In the genomic region with DNA sequence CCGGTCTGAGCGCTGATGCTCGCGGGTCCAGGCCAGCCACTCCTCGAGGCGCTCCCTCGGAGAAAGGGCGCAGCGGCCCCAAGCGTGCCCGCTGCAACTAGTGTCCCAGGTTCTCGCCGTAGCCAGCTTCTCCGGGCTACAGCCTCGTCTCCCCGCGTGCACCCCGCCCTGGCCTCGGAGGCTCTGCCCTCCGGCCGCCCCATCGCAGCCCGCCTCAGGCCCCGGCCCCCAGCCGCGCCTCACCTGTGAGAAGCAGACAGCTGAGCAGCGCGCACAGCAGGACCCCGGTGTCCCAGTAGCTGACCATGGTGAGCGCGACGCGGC, we compare ENCODE assay signal across 9 cellular contexts. TPM values are rescaled to one million over a fixed set of nuclear protein-coding genes. Genes with fewer than 3 reads are reported as not detected.
DNase-seq lines count a peak whose midpoint lies in the region; ATAC-seq, FAIRE-seq and TF ChIP-seq lines count a peak whose summit lies in the region.
"Had no signal": no experiment of that assay in that cellular context is flagged by ENCODE, and none has a peak within 500 bp of the region (broad histone marks: within the 10 kb centered on the region; RNA-seq: fewer than 3 reads in every experiment).

No MANE protein-coding gene starts in this region.

- peaks cover 49% of the 10 kb centered on the region for H3K27me3 Mint-ChIP-seq in activated CD4-positive, alpha-beta memory T cell treated with anti-CD3 and anti-CD28 coated beads for 36 hours

- no peaks in the 10 kb centered on the region for H3K36me3 ChIP-seq in stomach
- H3K36me3 ChIP-seq in Karpas-422 (ENCODE audit: insufficient read depth, low read length) = no peaks in the 10 kb centered on the region

- TF ChIP-seq CTCF in stomach (IDR thresholded peaks at IDR 0.05) = no peak

- H3K4me3 Mint-ChIP-seq in activated CD4-positive, alpha-beta memory T cell treated with anti-CD3 and anti-CD28 coated beads for 36 hours = peak overlapping the region; percentile 70

- no peaks in the 10 kb centered on the region for H3K79me2 ChIP-seq in Karpas-422 (ENCODE audit: low read length)

- H3K4me2 ChIP-seq in Karpas-422 (ENCODE audit: low read depth, low read length, poor library complexity, severe bottlenecking) = no peak overlapping the region

- H2AFZ ChIP-seq in Karpas-422 (ENCODE audit: low read length) = no peak overlapping the region

- 0 to 3% (median 2%) methylated on average over 7 to 33 of the region's 33 CpGs; no CpG with 5 or more reads in 1 of the 5 donors for whole genome bisulfite sequencing in stomach, 5 donors

- CTCF ChIA-PET in activated CD4-positive, alpha-beta memory T cell treated with anti-CD3 and anti-CD28 coated beads for 36 hours (lab: Charles Lee) = no interaction called here

- H3K27ac ChIP-seq in stomach (peak overlapping the region; percentile 44 to 70 (median 63)), Karpas-422 (ENCODE audit: low read length) (no peak overlapping the region)
- H3K27ac ChIP-seq: VCaP had no signal

- ATAC-seq in HG02852 (IDR thresholded peaks at IDR 0.05; ENCODE audit: unreplicated experiment) = no peak

- H3K9me3 Mint-ChIP-seq in activated CD4-positive, alpha-beta memory T cell treated with anti-CD3 and anti-CD28 coated beads for 36 hours = no peaks in the 10 kb centered on the region

- H3K36me3 Mint-ChIP-seq in activated CD4-positive, alpha-beta memory T cell treated with anti-CD3 and anti-CD28 coated beads for 36 hours = peaks cover 3% of the 10 kb centered on the region

- no peak for FAIRE-seq in urothelium cell line (lab: Jason Lieb, UNC)

- no peak overlapping the region for H3K9ac ChIP-seq in Karpas-422 (ENCODE audit: low read length)

- H3K4me3 ChIP-seq in iPS-18c (ENCODE audit: insufficient read depth, low read depth, low read length) (peak overlapping the region; percentile 81), stomach (peak overlapping the region; percentile 43 to 57 (median 47)), Karpas-422 (ENCODE audit: low read length) (no peak overlapping the region)

- no peak for TF ChIP-seq EP300 in stomach (IDR thresholded peaks at IDR 0.05)

- no peaks in the 10 kb centered on the region for H3K9me2 ChIP-seq in Karpas-422 (replicated peaks; ENCODE audit: insufficient read depth, low read length)

- H3K4me1 ChIP-seq in stomach (peaks cover 18 to 28% (median 22%) of the 10 kb centered on the region in 4 donors), Karpas-422 (ENCODE audit: low read length) (no peaks in the 10 kb centered on the region)

- H3K27me3 ChIP-seq in stomach (peaks cover 18 to 94% (median 69%) of the 10 kb centered on the region in 3 donors), Karpas-422 (ENCODE audit: low read length) (no peaks in the 10 kb centered on the region)

- H4K20me1 ChIP-seq in Karpas-422 (ENCODE audit: insufficient read depth, low read depth, low read length) = no peaks in the 10 kb centered on the region

- TF ChIP-seq POLR2A in stomach (IDR thresholded peaks at IDR 0.05) = no peak

- peaks cover 10% of the 10 kb centered on the region for H3K4me1 Mint-ChIP-seq in activated CD4-positive, alpha-beta memory T cell treated with anti-CD3 and anti-CD28 coated beads for 36 hours (ENCODE audit: low read depth)

- intact Hi-C loops in activated CD4-positive, alpha-beta memory T cell treated with anti-CD3 and anti-CD28 coated beads for 36 hours (cut with micrococcal nuclease) = loop anchor here (5.0 kb wide), 1 partner anchor 48 kb away; no protein-coding TSS in a partner anchor
- intact Hi-C loops in stomach (cut with DNase I; ENCODE audit: low total_unique reads) = no loop called here

- DNase-seq in activated CD4-positive, alpha-beta T cell treated with anti-CD3 and anti-CD28 coated beads for 48 hours = peak; percentile 19
- no peak for DNase-seq in activated CD4-positive, alpha-beta T cell treated with anti-CD3 and anti-CD28 coated beads for 1 hour
- DNase-seq in activated CD4-positive, alpha-beta memory T cell treated with anti-CD3 and anti-CD28 coated beads for 36 hours = no peak
- DNase-seq in stomach (no peak), Karpas-422 (no peak), urothelium cell line (ENCODE audit: low spot score) (no peak)

- POLR2A ChIA-PET in activated CD4-positive, alpha-beta memory T cell treated with anti-CD3 and anti-CD28 coated beads for 36 hours (lab: Charles Lee) = no interaction called here

- H3K9me3 ChIP-seq in iPS-18c (ENCODE audit: control insufficient read depth, insufficient read depth, low read length) (no peaks in the 10 kb centered on the region), stomach (no peaks in the 10 kb centered on the region), Karpas-422 (ENCODE audit: low read length) (no peaks in the 10 kb centered on the region)

- H3K27ac Mint-ChIP-seq in activated CD4-positive, alpha-beta memory T cell treated with anti-CD3 and anti-CD28 coated beads for 36 hours = no peak overlapping the region

RNA-seq across cellular contexts. Expression of a gene that starts 0.4 kb away (rescaled TPM):
- 10 to 100 TPM; 17.2 to 19.5 TPM for total RNA-seq in activated CD4-positive, alpha-beta memory T cell treated with anti-CD3 and anti-CD28 coated beads for 36 hours
- 10 to 100 TPM in 2 of 5 donors, 1 to 10 TPM in 2, not detected in 1; 3.6 to 41.9 (median 14.1) TPM for total RNA-seq in stomach
- 1 to 10 TPM in 2 of 3 donors, under 1 TPM in 1; 1.00 to 3.3 (median 3.2) TPM for polyA plus RNA-seq in stomach
- total RNA-seq in Karpas-422 (2014; rRNA removed; shearing (Covaris generic); ENCODE audit: low replicate concordance) = not detected in 2 replicates
